Comparison of ENCODE assay signal across 14 cellular contexts in the genomic region with DNA sequence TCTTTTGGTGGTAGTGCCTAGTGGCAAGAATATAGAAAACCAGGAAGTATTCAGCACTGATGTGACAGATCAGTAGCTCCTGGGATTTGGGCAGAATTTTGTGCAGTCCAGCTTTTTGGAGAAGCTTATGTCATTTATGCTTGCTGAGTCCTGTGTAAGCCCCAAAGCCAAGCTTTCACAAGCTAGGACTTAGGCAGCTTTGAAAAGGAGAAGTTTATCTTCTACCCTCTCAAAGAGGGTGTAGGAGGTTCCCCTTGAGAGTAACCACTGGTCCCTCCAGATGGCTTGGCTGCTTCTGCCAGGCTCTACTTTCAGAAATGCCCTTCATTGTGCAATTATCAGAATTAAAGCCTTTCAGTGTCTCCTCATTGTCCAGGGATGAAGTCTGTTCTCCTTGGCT.
A peak's percentile ranks its signal among the peaks of the same experiment; 100 is the strongest.
DNase-seq lines count a peak whose midpoint lies in the region; ATAC-seq and TF ChIP-seq lines count a peak whose summit lies in the region.
"Had no signal": no experiment of that assay in that cellular context is flagged by ENCODE, and none has a peak within 500 bp of the region (broad histone marks: within the 10 kb centered on the region; RNA-seq: fewer than 3 reads in every experiment).

No MANE protein-coding gene starts in this region.

- H3K4me1 Mint-ChIP-seq in stimulated activated naive CD8-positive, alpha-beta T cell treated with anti-CD3 and anti-CD28 coated beads, Interleukin-15, Interleukin-2, amounts not matched to agents 100 ng/mL and 50 ng/mL, for 24 hours (ENCODE audit: low read depth), result peaks cover 22% of the 10 kb centered on the region
- H3K4me1 Mint-ChIP-seq in stimulated activated naive CD8-positive, alpha-beta T cell treated with anti-CD3 and anti-CD28 coated beads, Interleukin-15, amount 100 ng/mL, for 72 hours, result peaks cover 17% of the 10 kb centered on the region
- H3K4me1 Mint-ChIP-seq in activated naive CD8-positive, alpha-beta T cell treated with anti-CD3 and anti-CD28 coated beads, Interleukin-2, amount 50 U/mL, for 24 hours, result peaks cover 23% of the 10 kb centered on the region

- H3K9me3 ChIP-seq in Panc1 (ENCODE audit: control insufficient read depth, insufficient read depth, low read depth, low read length), result no peaks in the 10 kb centered on the region; the same call in 1 of the 2 replicates
- no peaks in the 10 kb centered on the region for H3K9me3 ChIP-seq in upper lobe of right lung
- H3K9me3 ChIP-seq: gastrocnemius medialis had no signal

- no peaks in the 10 kb centered on the region for H3K27me3 ChIP-seq in Panc1 (ENCODE audit: control insufficient read depth, insufficient read depth, low read length)
- H3K27me3 ChIP-seq in upper lobe of right lung, result no peaks in the 10 kb centered on the region
- H3K27me3 ChIP-seq: gastrocnemius medialis had no signal

- no peak for TF ChIP-seq CTCF in Panc1 (IDR thresholded peaks at IDR 0.05)
- TF ChIP-seq CTCF in upper lobe of right lung (IDR thresholded peaks at IDR 0.05), result no peak

- in situ Hi-C loops in Panc1 (cut with HindIII; ENCODE audit: low pct_unique_long_range_greater_than_20kb, low sequenced_read_pairs), result no loop called here

- H3K36me3 Mint-ChIP-seq in stimulated activated naive CD8-positive, alpha-beta T cell treated with anti-CD3 and anti-CD28 coated beads, Interleukin-15, Interleukin-2, amounts not matched to agents 100 ng/mL and 50 ng/mL, for 24 hours (ENCODE audit: low read depth), result peaks cover 7% of the 10 kb centered on the region
- H3K36me3 Mint-ChIP-seq in activated naive CD8-positive, alpha-beta T cell treated with anti-CD3 and anti-CD28 coated beads, Interleukin-2, amount 50 U/mL, for 24 hours (ENCODE audit: low read depth), result peaks cover 7% of the 10 kb centered on the region

- H3K27ac Mint-ChIP-seq in stimulated activated naive CD8-positive, alpha-beta T cell treated with anti-CD3 and anti-CD28 coated beads, Interleukin-15, Interleukin-2, amounts not matched to agents 100 ng/mL and 50 ng/mL, for 24 hours, result peak overlapping the region; percentile 85
- H3K27ac Mint-ChIP-seq in stimulated activated naive CD8-positive, alpha-beta T cell treated with anti-CD3 and anti-CD28 coated beads, Interleukin-15, amount 100 ng/mL, for 72 hours, result no peak overlapping the region
- peak overlapping the region; percentile 18 for H3K27ac Mint-ChIP-seq in activated naive CD8-positive, alpha-beta T cell treated with anti-CD3 and anti-CD28 coated beads, Interleukin-2, amount 50 U/mL, for 24 hours

- CTCF ChIA-PET in Panc1 (lab: Charles Lee), result no interaction called here

- no peak overlapping the region for H3K4me3 ChIP-seq in Panc1 (ENCODE audit: low read depth in 2 of 2, low read length in 2 of 2)
- no peak overlapping the region for H3K4me3 ChIP-seq in upper lobe of right lung
- H3K4me3 ChIP-seq: gastrocnemius medialis had no signal

- no peak for DNase-seq in stimulated activated naive CD8-positive, alpha-beta T cell treated with anti-CD3 and anti-CD28 coated beads, Interleukin-15, amount 100 ng/mL, for 72 hours
- DNase-seq in Panc1 (ENCODE audit: low read depth, low spot score) (no peak), upper lobe of right lung (no peak), cardiac septum (ENCODE audit: low spot score) (no peak), DMS114 treated with DMSO at 0.1 percent for 48 hours (lab: John Stamatoyannopoulos, UW; ENCODE audit: unreplicated experiment) (no peak)
- DNase-seq in activated naive CD8-positive, alpha-beta T cell treated with anti-CD3 and anti-CD28 coated beads, Interleukin-2, amount 50 U/mL, for 24 hours, result no peak
- DNase-seq: amniotic stem cell, cerebellar nuclear complex, DMS 273 treated with DMSO at 0.1 percent for 48 hours, gastrocnemius medialis, NCI-H446 treated with DMSO at 0.1 percent for 48 hours had no signal

- H3K36me3 ChIP-seq in Panc1 (ENCODE audit: control insufficient read depth, insufficient read depth, low read length) (no peaks in the 10 kb centered on the region), upper lobe of right lung (no peaks in the 10 kb centered on the region)
- H3K36me3 ChIP-seq: gastrocnemius medialis had no signal

- intact Hi-C loops in Panc1 (cut with micrococcal nuclease; ENCODE audit: unreplicated experiment), result no loop called here
- intact Hi-C loops in upper lobe of right lung (cut with DNase I), result no loop called here
- intact Hi-C loops in cardiac septum (cut with DNase I), result no loop called here

- POLR2A ChIA-PET in Panc1 (lab: Charles Lee), result no interaction called here

- no TSS peak for BruUV-seq in Panc1 (replicated peaks; lab: Mats Ljungman, UMichigan)

- no peak for ATAC-seq in stimulated activated naive CD8-positive, alpha-beta T cell treated with anti-CD3 and anti-CD28 coated beads, Interleukin-15, amount 100 ng/mL, for 72 hours
- no peak for ATAC-seq in Panc1
- ATAC-seq in activated naive CD8-positive, alpha-beta T cell treated with anti-CD3 and anti-CD28 coated beads, Interleukin-2, amount 50 U/mL, for 24 hours, result no peak
- peak; percentile 86 for ATAC-seq in upper lobe of right lung
- no peak for ATAC-seq in HG03025 (IDR thresholded peaks at IDR 0.05; ENCODE audit: low FRiP score, unreplicated experiment)
- ATAC-seq: activated CD4-positive, CD25-positive, alpha-beta regulatory T cell treated with anti-CD3 and anti-CD28 coated beads, Interleukin-2, amount 50 U/mL, for 24 hours; gastrocnemius medialis had no signal

- peak overlapping the region; percentile 60 for H3K27ac ChIP-seq in Panc1 (ENCODE audit: low read length)
- H3K27ac ChIP-seq in upper lobe of right lung, result no peak overlapping the region
- H3K27ac ChIP-seq: gastrocnemius medialis had no signal

- no peak overlapping the region for H3K4me3 Mint-ChIP-seq in stimulated activated naive CD8-positive, alpha-beta T cell treated with anti-CD3 and anti-CD28 coated beads, Interleukin-15, Interleukin-2, amounts not matched to agents 100 ng/mL and 50 ng/mL, for 24 hours
- no peak overlapping the region for H3K4me3 Mint-ChIP-seq in stimulated activated naive CD8-positive, alpha-beta T cell treated with anti-CD3 and anti-CD28 coated beads, Interleukin-15, amount 100 ng/mL, for 72 hours
- no peak overlapping the region for H3K4me3 Mint-ChIP-seq in activated naive CD8-positive, alpha-beta T cell treated with anti-CD3 and anti-CD28 coated beads, Interleukin-2, amount 50 U/mL, for 24 hours

- peaks cover 20% of the 10 kb centered on the region for H3K9me3 Mint-ChIP-seq in stimulated activated naive CD8-positive, alpha-beta T cell treated with anti-CD3 and anti-CD28 coated beads, Interleukin-15, Interleukin-2, amounts not matched to agents 100 ng/mL and 50 ng/mL, for 24 hours
- peaks cover 12 to 29% of the 10 kb centered on the region in 2 donors for H3K9me3 Mint-ChIP-seq in stimulated activated naive CD8-positive, alpha-beta T cell treated with anti-CD3 and anti-CD28 coated beads, Interleukin-15, amount 100 ng/mL, for 72 hours
- H3K9me3 Mint-ChIP-seq in activated naive CD8-positive, alpha-beta T cell treated with anti-CD3 and anti-CD28 coated beads, Interleukin-2, amount 50 U/mL, for 24 hours, result peaks cover 22% of the 10 kb centered on the region

- peaks cover 8% of the 10 kb centered on the region for H3K27me3 Mint-ChIP-seq in stimulated activated naive CD8-positive, alpha-beta T cell treated with anti-CD3 and anti-CD28 coated beads, Interleukin-15, Interleukin-2, amounts not matched to agents 100 ng/mL and 50 ng/mL, for 24 hours
- H3K27me3 Mint-ChIP-seq in stimulated activated naive CD8-positive, alpha-beta T cell treated with anti-CD3 and anti-CD28 coated beads, Interleukin-15, amount 100 ng/mL, for 72 hours, result peaks cover 13% of the 10 kb centered on the region
- peaks cover 4% of the 10 kb centered on the region for H3K27me3 Mint-ChIP-seq in activated naive CD8-positive, alpha-beta T cell treated with anti-CD3 and anti-CD28 coated beads, Interleukin-2, amount 50 U/mL, for 24 hours

- H3K4me1 ChIP-seq in Panc1 (ENCODE audit: control insufficient read depth, insufficient read depth, low read length) (no peaks in the 10 kb centered on the region), upper lobe of right lung (no peaks in the 10 kb centered on the region)
- H3K4me1 ChIP-seq: gastrocnemius medialis had no signal

Comparison
In these comparisons a context has a peak if more than half of its experiments do, and no peak if none do; other contexts are left out.
1. H3K27ac Mint-ChIP-seq: peak in stimulated activated naive CD8-positive, alpha-beta T cell treated with anti-CD3 and anti-CD28 coated beads, Interleukin-15, Interleukin-2, amounts not matched to agents 100 ng/mL and 50 ng/mL, for 24 hours (single experiment) and activated naive CD8-positive, alpha-beta T cell treated with anti-CD3 and anti-CD28 coated beads, Interleukin-2, amount 50 U/mL, for 24 hours (single experiment); none in stimulated activated naive CD8-positive, alpha-beta T cell treated with anti-CD3 and anti-CD28 coated beads, Interleukin-15, amount 100 ng/mL, for 72 hours (0 of 2).